34 cellular contexts compared by ENCODE assay signal in genomic region chrX:133992877-133993276, GRCh38. TPM values are rescaled to one million over a fixed set of nuclear protein-coding genes. Genes with fewer than 3 reads are reported as not detected.
"Had no signal": no experiment of that assay in that cellular context is flagged by ENCODE, and none has a peak within 500 bp of the region (broad histone marks: within the 10 kb centered on the region; RNA-seq: fewer than 3 reads in every experiment).

No MANE protein-coding gene starts in this region.

- H3K4me3 ChIP-seq: adrenal gland, ascending aorta, coronary artery, dorsolateral prefrontal cortex, left ventricle myocardium inferior, lung, mucosa of descending colon, prostate gland, sigmoid colon, stomach, tibial artery had no signal

- DNase-seq: activated CD4-positive, alpha-beta T cell treated with anti-CD3 and anti-CD28 coated beads for 48 hours; activated CD4-positive, alpha-beta T cell treated with anti-CD3 and anti-CD28 coated beads, Interleukin-2, amount 50 U/mL, for 48 hours; activated CD8-positive, alpha-beta memory T cell treated with anti-CD3 and anti-CD28 coated beads for 24 hours; activated effector memory CD4-positive, alpha-beta T cell treated with anti-CD3 and anti-CD28 coated beads, Interleukin-2, amount 50 U/mL, for 16 hours; activated naive CD4-positive, alpha-beta T cell treated with anti-CD3 and anti-CD28 coated beads for 36 hours; activated naive CD8-positive, alpha-beta T cell treated with anti-CD3 and anti-CD28 coated beads for 36 hours; adrenal gland; brain microvascular endothelial cell; dorsolateral prefrontal cortex; effector memory CD4-positive, alpha-beta T cell; head of caudate nucleus; hippocampal formation; left ventricle myocardium inferior; mesendoderm; mucosa of descending colon; retina; sigmoid colon; stimulated activated CD4-positive, alpha-beta T cell treated with anti-CD3 and anti-CD28 coated beads, Interleukin-15, amount 100 ng/mL, for 24 hours; stimulated activated CD4-positive, alpha-beta T cell treated with anti-CD3 and anti-CD28 coated beads, Interleukin-2, amount 100 ng/mL, for 24 hours; stimulated activated naive B cell treated with anti-CD40 and anti-IgM and Interleukin-4, amounts not matched to agents 10 μg/mL and 1 μg/mL and 100 μg/mL, for 72 hours; stomach; T-helper 9 cell; tibial artery; WERI-Rb-1 had no signal

- H3K36me3 Mint-ChIP-seq: activated naive CD8-positive, alpha-beta T cell treated with anti-CD3 and anti-CD28 coated beads for 36 hours; natural killer cell treated with Interleukin-12 subunit alpha and Interleukin-12 subunit beta and Interleukin-15 and Interleukin-18, amount 100 ng/mL, for 72 hours; stimulated activated naive B cell treated with anti-CD40 and anti-IgM and Interleukin-4, amounts not matched to agents 10 μg/mL and 1 μg/mL and 100 μg/mL, for 72 hours had no signal

- ATAC-seq: activated CD4-positive, CD25-positive, alpha-beta regulatory T cell treated with anti-CD3 and anti-CD28 coated beads, Interleukin-2, amount 50 U/mL, for 24 hours; mucosa of descending colon; natural killer cell treated with Interleukin-12 subunit alpha and Interleukin-12 subunit beta and Interleukin-15 and Interleukin-18, amount 100 ng/mL, for 72 hours; stimulated activated naive B cell treated with anti-CD40 and anti-IgM and Interleukin-4, amounts not matched to agents 10 μg/mL and 1 μg/mL and 100 μg/mL, for 72 hours had no signal

- H3K9me3 ChIP-seq: adrenal gland, ascending aorta, left ventricle myocardium inferior, mucosa of descending colon, neutrophil, prostate gland, sigmoid colon, stomach, tibial artery had no signal

- H3K27ac ChIP-seq: adrenal gland, ascending aorta, brain microvascular endothelial cell, coronary artery, dorsolateral prefrontal cortex, left ventricle myocardium inferior, neutrophil, prostate gland, sigmoid colon, stomach, tibial artery, WERI-Rb-1 had no signal

- H3K4me1 ChIP-seq: adrenal gland, ascending aorta, left ventricle myocardium inferior, prostate gland, sigmoid colon, stomach, tibial artery had no signal

- H3K9me3 Mint-ChIP-seq: activated naive CD4-positive, alpha-beta T cell treated with anti-CD3 and anti-CD28 coated beads for 36 hours; activated naive CD8-positive, alpha-beta T cell treated with anti-CD3 and anti-CD28 coated beads for 36 hours; activated T-helper 1 cell treated with anti-CD3 and anti-CD28 coated beads, Interleukin-12 subunit alpha, Interleukin-12 subunit beta, Interleukin-2, Interleukin-4 antibody, amounts not matched to agents 30 ng/mL and 10 ng/mL and 1 ng/mL, durations not matched to agents 14 hours and 24 hours and 36 hours; natural killer cell treated with Interleukin-12 subunit alpha and Interleukin-12 subunit beta and Interleukin-15 and Interleukin-18, amount 100 ng/mL, for 72 hours; stimulated activated naive B cell treated with anti-CD40 and anti-IgM and Interleukin-4, amounts not matched to agents 10 μg/mL and 1 μg/mL and 100 μg/mL, for 72 hours had no signal

- H3K27me3 ChIP-seq: ascending aorta, brain microvascular endothelial cell, sigmoid colon, stomach, tibial artery had no signal

- H3K4me1 Mint-ChIP-seq: activated naive CD8-positive, alpha-beta T cell treated with anti-CD3 and anti-CD28 coated beads for 36 hours; stimulated activated naive B cell treated with anti-CD40 and anti-IgM and Interleukin-4, amounts not matched to agents 10 μg/mL and 1 μg/mL and 100 μg/mL, for 72 hours had no signal

- H3K36me3 ChIP-seq: adrenal gland, ascending aorta, brain microvascular endothelial cell, left ventricle myocardium inferior, neutrophil, prostate gland, sigmoid colon, stomach, tibial artery, WERI-Rb-1 had no signal

- H3K27ac Mint-ChIP-seq: activated naive CD4-positive, alpha-beta T cell treated with anti-CD3 and anti-CD28 coated beads for 36 hours; activated naive CD8-positive, alpha-beta T cell treated with anti-CD3 and anti-CD28 coated beads for 36 hours; activated T-helper 1 cell treated with anti-CD3 and anti-CD28 coated beads, Interleukin-12 subunit alpha, Interleukin-12 subunit beta, Interleukin-2, Interleukin-4 antibody, amounts not matched to agents 30 ng/mL and 10 ng/mL and 1 ng/mL, durations not matched to agents 14 hours and 24 hours and 36 hours; natural killer cell treated with Interleukin-12 subunit alpha and Interleukin-12 subunit beta and Interleukin-15 and Interleukin-18, amount 100 ng/mL, for 72 hours; stimulated activated naive B cell treated with anti-CD40 and anti-IgM and Interleukin-4, amounts not matched to agents 10 μg/mL and 1 μg/mL and 100 μg/mL, for 72 hours had no signal

- H3K27me3 Mint-ChIP-seq: activated naive CD8-positive, alpha-beta T cell treated with anti-CD3 and anti-CD28 coated beads for 36 hours had no signal

- H3K4me3 Mint-ChIP-seq: activated naive CD4-positive, alpha-beta T cell treated with anti-CD3 and anti-CD28 coated beads for 36 hours; activated naive CD8-positive, alpha-beta T cell treated with anti-CD3 and anti-CD28 coated beads for 36 hours; activated T-helper 1 cell treated with anti-CD3 and anti-CD28 coated beads, Interleukin-12 subunit alpha, Interleukin-12 subunit beta, Interleukin-2, Interleukin-4 antibody, amounts not matched to agents 30 ng/mL and 10 ng/mL and 1 ng/mL, durations not matched to agents 14 hours and 24 hours and 36 hours; natural killer cell treated with Interleukin-12 subunit alpha and Interleukin-12 subunit beta and Interleukin-15 and Interleukin-18, amount 100 ng/mL, for 72 hours; stimulated activated naive B cell treated with anti-CD40 and anti-IgM and Interleukin-4, amounts not matched to agents 10 μg/mL and 1 μg/mL and 100 μg/mL, for 72 hours had no signal

RNA-seq across cellular contexts. Expression of gene GPC3, which starts 7.5 kb away (rescaled TPM):
- total RNA-seq: fibroblast of villous mesenchyme; myocyte; natural killer cell treated with Interleukin-12 subunit alpha and Interleukin-12 subunit beta and Interleukin-15 and Interleukin-18, amount 100 ng/mL, for 72 hours had no signal
